In genomic region chr3:186653984-186654383, GRCh38 we compare ENCODE assay signal across 18 cellular contexts. TPM values are rescaled to one million over a fixed set of nuclear protein-coding genes. Genes with fewer than 3 reads are reported as not detected.
DNase-seq lines count a peak whose midpoint lies in the region; ATAC-seq and TF ChIP-seq lines count a peak whose summit lies in the region.
"Had no signal": no experiment of that assay in that cellular context is flagged by ENCODE, and none has a peak within 500 bp of the region (broad histone marks: within the 10 kb centered on the region; RNA-seq: fewer than 3 reads in every experiment).

No MANE protein-coding gene starts in this region.

- ATAC-seq in right lobe of liver = peak; percentile 66 to 74 (median 68)
- no peak for ATAC-seq in HG03175 (IDR thresholded peaks at IDR 0.05; ENCODE audit: unreplicated experiment)
- no peak for ATAC-seq in HG03108 (IDR thresholded peaks at IDR 0.05; ENCODE audit: unreplicated experiment)
- ATAC-seq: stimulated activated naive CD8-positive, alpha-beta T cell treated with anti-CD3 and anti-CD28 coated beads, Interleukin-15, Interleukin-2, amounts not matched to agents 100 U/mL and 50 U/mL, for 24 hours had no signal

- POLR2A ChIA-PET in Caco-2 (lab: Charles Lee) = no interaction called here

- DNase-seq in Caco-2 (peak; percentile 61 to 64), HK-2 (ENCODE audit: unreplicated experiment) (peak; percentile 4), WERI-Rb-1 (peak; percentile 50), right lobe of liver (peak in 1 of 3 donors; percentile 55), NCI-H2029 (lab: John Stamatoyannopoulos, UW) (no peak), NCI-H526 (lab: John Stamatoyannopoulos, UW) (no peak)
- DNase-seq: activated T-cell treated with anti-CD3 and anti-CD28 coated beads, Interleukin-2, amount 50 U/mL, for 48 hours; GOT3; head of caudate nucleus; stimulated activated CD4-positive, alpha-beta T cell treated with anti-CD3 and anti-CD28 coated beads, Interleukin-2, amount 100 ng/mL, for 48 hours; stimulated activated naive CD8-positive, alpha-beta T cell treated with anti-CD3 and anti-CD28 coated beads, Interleukin-15, Interleukin-2, amounts not matched to agents 100 U/mL and 50 U/mL, for 24 hours had no signal

- H3K4me1 ChIP-seq in Caco-2 (0 out of 2 replicates have a peak, but pooled peaks cover 3% of the 10 kb centered on the region), right lobe of liver (no peaks in the 10 kb centered on the region)
- H3K4me1 ChIP-seq: ascending aorta had no signal

- H3K4me3 Mint-ChIP-seq in Caco-2 (ENCODE audit: unreplicated experiment) = no peak overlapping the region
- H3K4me3 Mint-ChIP-seq: CD14-positive monocyte, mesothelial cell of epicardium had no signal

- no peak overlapping the region for H3K27ac Mint-ChIP-seq in Caco-2 (ENCODE audit: unreplicated experiment)
- H3K27ac Mint-ChIP-seq: mesothelial cell of epicardium had no signal

- TF ChIP-seq CTCF in Caco-2 (IDR thresholded peaks at IDR 0.05; ENCODE audit: insufficient read depth in 1 of 2, low read depth in 1 of 2, low read length in 1 of 2, severe bottlenecking in 1 of 2, unreplicated experiment in 1 of 2) (peak; percentile 18 to 43), WERI-Rb-1 (IDR thresholded peaks at IDR 0.05; ENCODE audit: low read depth, low read length) (peak; percentile 60), right lobe of liver (IDR thresholded peaks at IDR 0.05) (peak in 1 of 4 donors; percentile 8)

- no peaks in the 10 kb centered on the region for H3K36me3 Mint-ChIP-seq in Caco-2 (ENCODE audit: insufficient read depth, unreplicated experiment)
- H3K36me3 Mint-ChIP-seq: CD14-positive monocyte, mesothelial cell of epicardium had no signal

- H3K9me3 Mint-ChIP-seq in Caco-2 (ENCODE audit: unreplicated experiment) = peaks cover 8% of the 10 kb centered on the region

- intact Hi-C loops in Caco-2 (cut with micrococcal nuclease; ENCODE audit: unreplicated experiment) = no loop called here
- intact Hi-C loops in right lobe of liver (cut with DNase I) = no loop called here

- no peak for TF ChIP-seq POLR2A in right lobe of liver (IDR thresholded peaks at IDR 0.05)

- BruUV-seq in Caco-2 (replicated peaks; lab: Mats Ljungman, UMichigan) = no TSS peak

- WGBS in right lobe of liver (ENCODE audit: insufficient coverage, low coverage, low lambda C conversion rate, missing lambda C conversion rate) = no CpG with 5 or more reads among the region's 6 CpGs

- H3K4me3 ChIP-seq in Caco-2 (ENCODE audit: low read depth, low read length) = no peak overlapping the region
- H3K4me3 ChIP-seq in WERI-Rb-1 (ENCODE audit: low read depth, low read length) = no peak overlapping the region
- H3K4me3 ChIP-seq in right lobe of liver = no peak overlapping the region
- H3K4me3 ChIP-seq: ascending aorta, SK-N-MC had no signal

- H3K36me3 ChIP-seq in Caco-2 (ENCODE audit: control insufficient read depth, insufficient read depth, low read length) (no peaks in the 10 kb centered on the region), WERI-Rb-1 (no peaks in the 10 kb centered on the region), right lobe of liver (peaks cover 0 to 37% (median 0%) of the 10 kb centered on the region in 4 donors)
- H3K36me3 ChIP-seq: ascending aorta had no signal

- no peaks in the 10 kb centered on the region for H3K9me3 ChIP-seq in Caco-2
- H3K9me3 ChIP-seq in WERI-Rb-1 (ENCODE audit: severe bottlenecking) = no peaks in the 10 kb centered on the region
- H3K9me3 ChIP-seq in right lobe of liver = no peaks in the 10 kb centered on the region
- H3K9me3 ChIP-seq: ascending aorta had no signal

- H3K4me1 Mint-ChIP-seq in Caco-2 (ENCODE audit: low read depth, unreplicated experiment) = peaks cover 13% of the 10 kb centered on the region
- H3K4me1 Mint-ChIP-seq: mesothelial cell of epicardium had no signal

- H3K27me3 ChIP-seq in Caco-2 (replicated peaks; ENCODE audit: control insufficient read depth, insufficient read depth, low read length) (no peaks in the 10 kb centered on the region), WERI-Rb-1 (ENCODE audit: insufficient read depth, low read depth, severe bottlenecking) (peaks cover 6% of the 10 kb centered on the region), right lobe of liver (no peaks in the 10 kb centered on the region)
- H3K27me3 ChIP-seq: ascending aorta had no signal

- no peak overlapping the region for H3K27ac ChIP-seq in WERI-Rb-1
- H3K27ac ChIP-seq in right lobe of liver = no peak overlapping the region
- H3K27ac ChIP-seq: ascending aorta, SK-N-MC had no signal

- CTCF ChIA-PET in Caco-2 (lab: Charles Lee) = no interaction called here

- H3K27me3 Mint-ChIP-seq in Caco-2 (ENCODE audit: insufficient read depth, unreplicated experiment) = no peaks in the 10 kb centered on the region

RNA-seq across cellular contexts. Expression of gene HRG, which starts 11.8 kb away (rescaled TPM):
- total RNA-seq in Caco-2 (2022) = 0.12 TPM in 1 of 2 replicates, not detected in the other
- total RNA-seq in right lobe of liver = 1,000 to 10,000 TPM in 2 of 6 experiments, 100 to 1,000 TPM in 4; 378 to 1,312 (median 664) TPM
- total RNA-seq: mesothelial cell of epicardium, pulmonary artery endothelial cell had no signal

RNA-seq across cellular contexts. Expression of gene FETUB, which starts 13.8 kb away (rescaled TPM):
- total RNA-seq in Caco-2 (2022) (0.30 TPM in 1 of 2 replicates, not detected in the other), right lobe of liver (100 to 1,000 TPM in 1 of 6 experiments, 10 to 100 TPM in 3, 1 to 10 TPM in 2; 4.4 to 195 (median 47.9) TPM)
- total RNA-seq: ascending aorta, mesothelial cell of epicardium, pulmonary artery endothelial cell had no signal

RNA-seq across cellular contexts. Expression of gene AHSG, which starts 41.1 kb away (rescaled TPM):
- total RNA-seq in Caco-2 (2022) (222 and 237 TPM in 2 replicates), right lobe of liver (1,000 to 10,000 TPM in 4 of 6 experiments, 100 to 1,000 TPM in 2; 718 to 1,905 (median 1,079) TPM)
- total RNA-seq: mesothelial cell of epicardium, pulmonary artery endothelial cell had no signal

Comparison
In these comparisons a context has a peak if more than half of its experiments do, and no peak if none do; other contexts are left out.
1. DNase-seq: peak in Caco-2 (2 of 2), HK-2 (single experiment) and WERI-Rb-1 (single experiment); none in NCI-H2029 (single experiment) and NCI-H526 (0 of 2).
2. ATAC-seq: peak in right lobe of liver (4 of 4); none in HG03175 (single experiment) and HG03108 (single experiment).
3. RNA of gene HRG, which starts 11.8 kb away (total RNA-seq): 378 to 1,312 TPM in right lobe of liver; 0.12 TPM in Caco-2; every median in the first group is over 100 times any median in the second.